Comparison of ENCODE assay signal across 9 cellular contexts in the genomic region with DNA sequence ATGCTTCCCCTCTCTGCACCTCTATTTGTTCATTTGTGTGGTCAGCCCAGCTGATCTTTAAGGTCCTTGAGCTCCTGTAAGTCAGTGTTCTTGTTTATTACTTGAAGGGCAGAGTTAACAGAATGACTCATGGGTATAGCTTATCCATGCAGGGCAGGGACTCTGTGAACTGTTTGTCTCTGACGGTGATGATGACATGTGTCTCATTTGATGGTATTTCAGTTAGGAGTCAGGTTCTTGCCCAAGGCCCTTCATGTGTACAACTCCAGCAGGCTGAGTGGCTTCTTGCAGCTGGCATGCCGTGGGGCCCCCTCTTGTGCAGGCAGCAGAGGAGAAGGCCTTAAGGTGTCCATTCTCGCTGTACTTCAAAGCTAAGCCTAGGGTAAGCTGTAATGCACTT.
DNase-seq lines count a peak whose midpoint lies in the region; ATAC-seq and TF ChIP-seq lines count a peak whose summit lies in the region.
"Had no signal": no experiment of that assay in that cellular context is flagged by ENCODE, and none has a peak within 500 bp of the region (broad histone marks: within the 10 kb centered on the region; RNA-seq: fewer than 3 reads in every experiment).

No MANE protein-coding gene starts in this region.

- WGBS in heart right ventricle, 2 donors = 54 to 74% methylated on average over 3 of the region's 3 CpGs
- WGBS in smooth muscle cell (ENCODE audit: low lambda C conversion rate) = 24% methylated on average over 3 of the region's 3 CpGs

- H3K36me3 ChIP-seq in HCT116 (ENCODE audit: control insufficient read depth in 1 of 2, insufficient read depth in 2 of 2, low read length in 2 of 2) = no peaks in the 10 kb centered on the region
- H3K36me3 ChIP-seq in heart right ventricle = peaks cover 0 to 10% (median 0%) of the 10 kb centered on the region in 9 donors
- H3K36me3 ChIP-seq in smooth muscle cell (ENCODE audit: low read depth) = no peaks in the 10 kb centered on the region

- no peaks in the 10 kb centered on the region for H3K9me2 ChIP-seq in HCT116 (ENCODE audit: insufficient read depth)

- POLR2A ChIA-PET in HCT116 (lab: Charles Lee) = no interaction called here

- RAD21 ChIA-PET in HCT116 (lab: Charles Lee; ENCODE audit: low non-redundant PET in 1 of 2, low total read pairs in 2 of 2, uncharacterized antibody in 2 of 2, unreplicated experiment in 2 of 2) = no interaction called here

- TF ChIP-seq POLR2A in HCT116 (IDR thresholded peaks at IDR 0.05; ENCODE audit: borderline replicate concordance, extremely low read depth, insufficient read depth, insufficient read length) = no peak

- H3K27me3 ChIP-seq in HCT116 (ENCODE audit: insufficient read depth, low read length) (no peaks in the 10 kb centered on the region), heart right ventricle (no peaks in the 10 kb centered on the region), smooth muscle cell (ENCODE audit: low read depth) (no peaks in the 10 kb centered on the region)

- DNase-seq in HCT116 (ENCODE audit: low read depth, low spot score) (peak; percentile 21), amniotic stem cell (lab: John Stamatoyannopoulos, UW) (peak; percentile 65), heart right ventricle (no peak), smooth muscle cell (lab: John Stamatoyannopoulos, UW; ENCODE audit: unreplicated experiment) (no peak), SHP77 treated with DMSO at 0.1 percent for 48 hours (lab: John Stamatoyannopoulos, UW) (no peak), OCI-M2 (lab: John Stamatoyannopoulos, UW; ENCODE audit: unreplicated experiment) (no peak)
- DNase-seq in activated CD8-positive, alpha-beta memory T cell treated with anti-CD3 and anti-CD28 coated beads, Interleukin-2, amount 50 U/mL, for 48 hours = no peak
- DNase-seq: NCI-H146 had no signal

- H3K4me1 ChIP-seq in HCT116 (ENCODE audit: control insufficient read depth in 1 of 2, insufficient read depth in 2 of 2, low read length in 2 of 2) = peaks cover 0 to 8% of the 10 kb centered on the region in 2 experiments; a peak in 1 of 4 replicates
- peaks cover 3 to 51% (median 21%) of the 10 kb centered on the region in 9 donors for H3K4me1 ChIP-seq in heart right ventricle
- peaks cover 2% of the 10 kb centered on the region for H3K4me1 ChIP-seq in smooth muscle cell (ENCODE audit: low read depth)

- ATAC-seq in HCT116 = peak; percentile 49; the same call in 1 of the 2 replicates
- peak in 6 of 8 donors; percentile 48 to 92 (median 66) for ATAC-seq in heart right ventricle
- no peak for ATAC-seq in GM21528 (IDR thresholded peaks at IDR 0.05; ENCODE audit: low FRiP score, unreplicated experiment)

- H2AFZ ChIP-seq in HCT116 (ENCODE audit: low read depth, low read length, poor library complexity, severe bottlenecking) (no peak overlapping the region), smooth muscle cell (ENCODE audit: low read depth) (no peak overlapping the region)

- H3K27ac ChIP-seq in HCT116 (ENCODE audit: low read depth, low read length) (no peak overlapping the region), heart right ventricle (peak overlapping the region in 9 of 10 donors; percentile 8 to 51 (median 38)), smooth muscle cell (ENCODE audit: low read depth) (peak overlapping the region; percentile 37)

- no peak overlapping the region for H3K9ac ChIP-seq in HCT116 (ENCODE audit: low read length)
- H3K9ac ChIP-seq in smooth muscle cell (ENCODE audit: low read depth) = no peak overlapping the region

- no peak for TF ChIP-seq RAD21 in HCT116 (IDR thresholded peaks at IDR 0.05; ENCODE audit: low read depth)

- no peaks in the 10 kb centered on the region for H4K20me1 ChIP-seq in HCT116 (ENCODE audit: insufficient read depth)
- H4K20me1 ChIP-seq in smooth muscle cell (ENCODE audit: low read depth) = no peaks in the 10 kb centered on the region

- H3K9me3 ChIP-seq in HCT116 (ENCODE audit: control insufficient read depth in 1 of 2, insufficient read depth in 1 of 2, low read depth in 1 of 2, low read length in 2 of 2) = no peaks in the 10 kb centered on the region
- H3K9me3 ChIP-seq in heart right ventricle = peaks cover 0 to 4% (median 0%) of the 10 kb centered on the region in 11 donors
- no peaks in the 10 kb centered on the region for H3K9me3 ChIP-seq in smooth muscle cell (replicated peaks; ENCODE audit: low read depth)

- H3K79me2 ChIP-seq in HCT116 (ENCODE audit: insufficient read depth, low read length) = no peaks in the 10 kb centered on the region
- no peaks in the 10 kb centered on the region for H3K79me2 ChIP-seq in smooth muscle cell (ENCODE audit: low read depth)

- H3K4me3 ChIP-seq in HCT116 (replicated peaks in 1 of 2; ENCODE audit: low read depth in 1 of 2, low read length in 2 of 2) (no peak overlapping the region), heart right ventricle (no peak overlapping the region), smooth muscle cell (no peak overlapping the region)

- peaks cover 10% of the 10 kb centered on the region for H3F3A ChIP-seq in smooth muscle cell (ENCODE audit: low read depth)

- no TSS peak for BruUV-seq in HCT116 (replicated peaks; lab: Mats Ljungman, UMichigan)

- no peak overlapping the region for H3K4me2 ChIP-seq in HCT116 (ENCODE audit: low read length)
- peak overlapping the region; percentile 52 for H3K4me2 ChIP-seq in smooth muscle cell

- TF ChIP-seq CTCF in HCT116 (IDR thresholded peaks at IDR 0.05 in 2 of 3, conservative IDR thresholded peaks at IDR 0.05 in 1 of 3; ENCODE audit: borderline replicate concordance in 1 of 3, insufficient read depth in 1 of 3, low read depth in 2 of 3, low read length in 2 of 3) (no peak), heart right ventricle (IDR thresholded peaks at IDR 0.05) (no peak), smooth muscle cell (IDR thresholded peaks at IDR 0.05; ENCODE audit: borderline replicate concordance, insufficient read depth, poor library complexity, severe bottlenecking) (no peak)

- CTCF ChIA-PET in HCT116 (lab: Charles Lee) = no interaction called here

- intact Hi-C loops in HCT116 (cut with micrococcal nuclease) (no loop called here), heart right ventricle (cut with DNase I) (no loop called here)

TF ChIP-seq in HCT116, 20 proteins besides CTCF, POLR2A, EP300 and RAD21:
- TF ChIP-seq, protein P1, sequence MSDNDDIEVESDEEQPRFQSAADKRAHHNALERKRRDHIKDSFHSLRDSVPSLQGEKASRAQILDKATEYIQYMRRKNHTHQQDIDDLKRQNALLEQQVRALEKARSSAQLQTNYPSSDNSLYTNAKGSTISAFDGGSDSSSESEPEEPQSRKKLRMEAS (IDR thresholded peaks at IDR 0.05) = peak; percentile 41
- TF ChIP-seq JUND (IDR thresholded peaks at IDR 0.05) (peak; percentile 39; the same call in 1 of the 2 replicates), EZH2 (IDR thresholded peaks at IDR 0.05) (no peak), CEBPB (IDR thresholded peaks at IDR 0.05; ENCODE audit: low read depth) (peak; percentile 24; the same call in 1 of the 2 replicates)

Comparison
In these comparisons a context has a peak if more than half of its experiments do, and no peak if none do; other contexts are left out.
1. DNase-seq: peak in HCT116 (single experiment) and amniotic stem cell (single experiment); none in heart right ventricle (0 of 2), smooth muscle cell (single experiment), activated CD8-positive, alpha-beta memory T cell treated with anti-CD3 and anti-CD28 coated beads, Interleukin-2, amount 50 U/mL, for 48 hours (single experiment), SHP77 treated with DMSO at 0.1 percent for 48 hours (single experiment) and OCI-M2 (single experiment).